In the genomic region with DNA sequence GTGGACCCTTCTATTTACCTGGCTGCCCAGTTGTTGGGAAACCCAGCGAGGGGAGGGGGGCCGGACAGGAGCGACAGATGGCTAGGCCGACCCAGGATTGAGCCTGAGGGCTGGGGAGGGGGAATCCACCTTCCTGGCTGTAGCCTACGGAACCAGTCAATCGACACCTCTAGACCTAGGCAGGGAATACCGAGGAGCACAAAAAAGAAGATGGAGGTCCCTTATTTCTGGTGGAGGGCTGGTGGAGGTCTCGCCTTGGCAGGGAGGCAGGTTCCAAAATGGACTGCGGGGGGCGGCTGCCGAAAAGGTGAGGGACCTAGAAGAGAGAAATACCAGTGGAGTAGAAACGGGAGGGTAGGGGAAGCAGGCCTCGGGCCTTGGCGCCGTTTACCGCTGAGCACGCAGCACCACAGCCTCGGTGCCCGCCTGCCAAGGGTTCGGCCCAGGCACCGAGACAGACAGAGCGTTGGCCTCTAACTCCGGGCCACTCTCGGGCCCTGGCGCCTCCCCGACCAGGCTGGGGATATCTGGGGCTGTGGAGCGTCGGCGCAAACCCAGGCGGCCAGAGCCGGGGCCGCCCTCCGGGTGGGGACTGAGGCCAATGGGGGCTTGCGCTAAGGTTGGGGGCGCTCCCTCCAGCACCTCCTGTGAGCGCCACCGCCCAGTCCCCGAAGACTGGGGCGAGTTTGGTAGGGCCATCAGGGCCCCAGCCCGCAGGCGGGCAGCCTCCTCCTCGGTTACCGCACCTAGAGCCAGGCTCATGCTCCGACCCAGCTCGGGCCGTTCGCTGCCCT, we compare ENCODE assay signal across 12 cellular contexts. TPM values are rescaled to one million over a fixed set of nuclear protein-coding genes. Genes with fewer than 3 reads are reported as not detected.
DNase-seq lines count a peak whose midpoint lies in the region; ATAC-seq and TF ChIP-seq lines count a peak whose summit lies in the region.
"Had no signal": no experiment of that assay in that cellular context is flagged by ENCODE, and none has a peak within 500 bp of the region (broad histone marks: within the 10 kb centered on the region; RNA-seq: fewer than 3 reads in every experiment).

No MANE protein-coding gene starts in this region.

- H3K9ac ChIP-seq in endodermal cell (ENCODE audit: extremely low read depth, low read length, poor library complexity, severe bottlenecking): no peak overlapping the region

- peaks cover 11 to 27% of the 10 kb centered on the region in 2 donors for H3K27me3 Mint-ChIP-seq in CD4-positive, alpha-beta memory T cell
- H3K27me3 Mint-ChIP-seq in endodermal cell (ENCODE audit: insufficient read depth): peaks cover 84% of the 10 kb centered on the region

- peak overlapping the region; percentile 20 to 76 (median 51) for H3K4me3 Mint-ChIP-seq in CD4-positive, alpha-beta memory T cell
- peak overlapping the region; percentile 29 for H3K4me3 Mint-ChIP-seq in endodermal cell

- intact Hi-C loops in CD4-positive, alpha-beta memory T cell (cut with micrococcal nuclease): loop anchor here (5.0 kb wide), 1 partner anchor 41 kb away; a partner anchor contains a TSS

- CTCF ChIA-PET in CD4-positive, alpha-beta memory T cell (lab: Charles Lee; ENCODE audit: partially characterized antibody): interaction anchor here (0.9 to 14.0 kb wide), 16 partner anchors 8 to 241 kb away, joined by 3 to 427 read pairs (median 27); a partner anchor contains a TSS

- H3K36me3 ChIP-seq in CD4-positive, alpha-beta memory T cell (ENCODE audit: insufficient read depth, low read length): no peaks in the 10 kb centered on the region
- H3K36me3 ChIP-seq in endodermal cell (ENCODE audit: control insufficient read depth, insufficient read depth, low read length) (no peaks in the 10 kb centered on the region), neutrophil (peaks cover 15% of the 10 kb centered on the region)
- H3K36me3 ChIP-seq: gastrocnemius medialis had no signal

- peaks cover 2 to 9% (median 4%) of the 10 kb centered on the region in 4 donors for H3K4me1 Mint-ChIP-seq in CD4-positive, alpha-beta memory T cell
- H3K4me1 Mint-ChIP-seq in endodermal cell: peaks cover 14% of the 10 kb centered on the region

- H3K4me1 ChIP-seq in CD4-positive, alpha-beta memory T cell (ENCODE audit: insufficient read depth, low read length): peaks cover 13% of the 10 kb centered on the region
- H3K4me1 ChIP-seq in endodermal cell (ENCODE audit: control insufficient read depth, insufficient read depth, low read length): no peaks in the 10 kb centered on the region
- H3K4me1 ChIP-seq in neutrophil (ENCODE audit: control insufficient read depth in 1 of 2, insufficient read depth in 1 of 2, low read depth in 1 of 2, low read length in 1 of 2): peaks cover 24 to 36% of the 10 kb centered on the region in 2 experiments

- no peak overlapping the region for H3K27ac ChIP-seq in CD4-positive, alpha-beta memory T cell (ENCODE audit: low read depth, low read length)
- H3K27ac ChIP-seq in endodermal cell (ENCODE audit: low read depth, low read length) (no peak overlapping the region), neutrophil (no peak overlapping the region)
- H3K27ac ChIP-seq: gastrocnemius medialis, skin epidermis had no signal

- H3K9me3 Mint-ChIP-seq in CD4-positive, alpha-beta memory T cell: peaks cover 0 to 2% (median 0%) of the 10 kb centered on the region in 8 donors
- H3K9me3 Mint-ChIP-seq in endodermal cell: no peaks in the 10 kb centered on the region

- H3K36me3 Mint-ChIP-seq in CD4-positive, alpha-beta memory T cell: no peaks in the 10 kb centered on the region
- no peaks in the 10 kb centered on the region for H3K36me3 Mint-ChIP-seq in endodermal cell (ENCODE audit: low read depth)

- ATAC-seq in GM21786 (IDR thresholded peaks at IDR 0.05; ENCODE audit: unreplicated experiment): no peak

- TF ChIP-seq CTCF in endodermal cell (conservative IDR thresholded peaks at IDR 0.05) (no peak), neutrophil (IDR thresholded peaks at IDR 0.05) (no peak)

- H3K27ac Mint-ChIP-seq in CD4-positive, alpha-beta memory T cell: no peak overlapping the region
- H3K27ac Mint-ChIP-seq in endodermal cell: no peak overlapping the region

- DNase-seq in CD4-positive, alpha-beta memory T cell: no peak
- peak; percentile 32 for DNase-seq in NCI-H82 treated with DMSO at 0.1 percent for 48 hours (lab: John Stamatoyannopoulos, UW; ENCODE audit: unreplicated experiment)
- DNase-seq in endodermal cell: no peak
- no peak for DNase-seq in ureter (ENCODE audit: low spot score)
- no peak for DNase-seq in hippocampal formation (lab: John Stamatoyannopoulos, UW)
- no peak for DNase-seq in activated CD4-positive, alpha-beta T cell treated with anti-CD3 and anti-CD28 coated beads, Interleukin-2, amount 50 U/mL, for 48 hours
- DNase-seq: gastrocnemius medialis, NCI-H1092 treated with DMSO at 0.1 percent for 48 hours had no signal

- POLR2A ChIA-PET in CD4-positive, alpha-beta memory T cell (lab: Charles Lee; ENCODE audit: partially characterized antibody): interaction anchor here (4.8 to 5.3 kb wide), 2 partner anchors 27 to 28 kb away, joined by 40 to 67 read pairs; a partner anchor contains a TSS

- H3K4me3 ChIP-seq in CD4-positive, alpha-beta memory T cell (ENCODE audit: low read length in 2 of 2): no peak overlapping the region
- H3K4me3 ChIP-seq in endodermal cell (ENCODE audit: low read length): no peak overlapping the region
- H3K4me3 ChIP-seq in neutrophil (ENCODE audit: low read depth in 1 of 2, low read length in 1 of 2): peak overlapping the region; percentile 85 to 92
- H3K4me3 ChIP-seq: lung had no signal

- peaks cover 6% of the 10 kb centered on the region for H3K27me3 ChIP-seq in CD4-positive, alpha-beta memory T cell (ENCODE audit: insufficient read depth, low read length)
- H3K27me3 ChIP-seq in endodermal cell (ENCODE audit: control insufficient read depth, insufficient read depth, low read length, poor library complexity, severe bottlenecking) (peaks cover 84% of the 10 kb centered on the region), neutrophil (peaks cover 61% of the 10 kb centered on the region)

- no peaks in the 10 kb centered on the region for H3K9me3 ChIP-seq in CD4-positive, alpha-beta memory T cell (ENCODE audit: control insufficient read depth in 1 of 2, low read length in 2 of 2)
- H3K9me3 ChIP-seq in endodermal cell (ENCODE audit: control insufficient read depth, low read length) (no peaks in the 10 kb centered on the region), neutrophil (no peaks in the 10 kb centered on the region)
- H3K9me3 ChIP-seq: gastrocnemius medialis had no signal

- 26 to 29% methylated on average over 27 to 47 of the region's 47 CpGs for WGBS in endodermal cell (ENCODE audit: insufficient coverage in 1 of 2, insufficient read length in 1 of 2), 2 experiments

RNA-seq across cellular contexts. Expression of a gene that starts 1.6 kb away (rescaled TPM):
- not detected for total RNA-seq in CD4-positive, alpha-beta memory T cell
- not detected for polyA plus RNA-seq in CD4-positive, alpha-beta memory T cell
- total RNA-seq in endodermal cell (not detected), ureter (not detected)
- 0.39 TPM for polyA plus RNA-seq in endodermal cell (2013, experiment 1 of 2)
- polyA plus RNA-seq in endodermal cell (2013, experiment 2 of 2): 0.33 TPM
- total RNA-seq: gastrocnemius medialis, lung had no signal
- polyA plus RNA-seq: lung had no signal

RNA-seq across cellular contexts. Expression of a gene that starts 26.5 kb away (rescaled TPM):
- 100 to 1,000 TPM; 211 to 219 TPM for total RNA-seq in CD4-positive, alpha-beta memory T cell
- polyA plus RNA-seq in CD4-positive, alpha-beta memory T cell: 10 to 100 TPM; 22.6 to 37.5 TPM
- total RNA-seq in endodermal cell: 1 to 10 TPM; 4.4 to 5.3 TPM
- polyA plus RNA-seq in endodermal cell (2013, experiment 1 of 2): 5.8 TPM
- 5.2 TPM for polyA plus RNA-seq in endodermal cell (2013, experiment 2 of 2)
- total RNA-seq in ureter: 26.9 TPM

RNA-seq across cellular contexts. Expression of a gene that starts 42.2 kb away (rescaled TPM):
- total RNA-seq in CD4-positive, alpha-beta memory T cell: 1 to 10 TPM; 7.2 to 7.5 TPM
- 1 to 10 TPM in 1 of 2 donors, under 1 TPM in 1; 0.08 to 2.8 TPM for polyA plus RNA-seq in CD4-positive, alpha-beta memory T cell
- 1 to 10 TPM; 4.6 to 8.6 TPM for total RNA-seq in endodermal cell
- polyA plus RNA-seq in endodermal cell (2013, experiment 1 of 2): 22.2 TPM
- 19.8 TPM for polyA plus RNA-seq in endodermal cell (2013, experiment 2 of 2)
- 26.2 TPM for total RNA-seq in ureter

RNA-seq across cellular contexts. Expression of a gene that starts 42.4 kb away (rescaled TPM):
- total RNA-seq in CD4-positive, alpha-beta memory T cell: under 1 TPM in 1 of 2 experiments, not detected in 1; 0.67 TPM
- polyA plus RNA-seq in CD4-positive, alpha-beta memory T cell: 1 to 10 TPM in 1 of 2 donors, under 1 TPM in 1; 0.53 to 1.7 TPM
- total RNA-seq in endodermal cell (1 to 10 TPM; 7.7 to 9.1 TPM), ureter (29.5 TPM)
- 0.96 TPM for polyA plus RNA-seq in endodermal cell (2013, experiment 1 of 2)
- 0.29 TPM for polyA plus RNA-seq in endodermal cell (2013, experiment 2 of 2)

RNA-seq across cellular contexts. Expression of a gene that starts 59.5 kb away (rescaled TPM):
- total RNA-seq in CD4-positive, alpha-beta memory T cell: 1 to 10 TPM; 2.6 to 5.1 TPM
- under 1 TPM in 1 of 2 donors, not detected in 1; 0.53 TPM for polyA plus RNA-seq in CD4-positive, alpha-beta memory T cell
- total RNA-seq in endodermal cell: under 1 TPM; 0.15 to 0.42 TPM
- polyA plus RNA-seq in endodermal cell (2013, experiment 1 of 2): 0.57 TPM
- 0.12 TPM for polyA plus RNA-seq in endodermal cell (2013, experiment 2 of 2)
- 56.5 TPM for total RNA-seq in ureter

Comparison
In these comparisons a context has a peak if more than half of its experiments do, and no peak if none do; other contexts are left out.
1. H3K4me3 ChIP-seq: peak in neutrophil (2 of 2); none in CD4-positive, alpha-beta memory T cell (0 of 2) and endodermal cell (single experiment).